21 cellular contexts compared by ENCODE assay signal in the genomic region with DNA sequence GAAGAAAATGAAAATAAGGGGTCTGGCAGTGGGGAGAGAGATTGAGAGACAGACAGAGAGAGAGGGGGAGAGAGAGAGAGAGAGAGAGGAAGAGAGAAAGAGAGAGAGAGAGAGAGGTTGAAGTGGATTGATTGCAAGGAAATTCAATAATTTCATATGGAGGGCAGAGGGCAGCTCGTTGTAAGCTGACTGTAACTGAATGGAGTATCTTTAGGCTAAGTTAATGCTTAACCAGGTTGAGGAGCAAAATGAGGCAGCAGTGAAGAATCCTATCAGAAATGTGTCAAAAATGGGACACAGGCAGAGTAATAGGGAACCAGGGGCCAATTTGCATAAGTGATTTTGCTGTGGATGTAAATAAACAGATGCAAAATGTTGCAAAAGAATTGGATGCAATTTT. TPM values are rescaled to one million over a fixed set of nuclear protein-coding genes. Genes with fewer than 3 reads are reported as not detected.
DNase-seq lines count a peak whose midpoint lies in the region; ATAC-seq, FAIRE-seq and TF ChIP-seq lines count a peak whose summit lies in the region.
"Had no signal": no experiment of that assay in that cellular context is flagged by ENCODE, and none has a peak within 500 bp of the region (broad histone marks: within the 10 kb centered on the region; RNA-seq: fewer than 3 reads in every experiment).

No MANE protein-coding gene starts in this region.

- no peak for TF ChIP-seq RAD21 in GM12878 (IDR thresholded peaks at IDR 0.05; ENCODE audit: insufficient read depth, low read depth, low read length)

- no peak overlapping the region for H2BK120ac ChIP-seq in neuronal stem cell (ENCODE audit: low read depth, low read length)

- H3K36me3 ChIP-seq in HEK293 (ENCODE audit: control insufficient read depth in 2 of 2, insufficient read depth in 1 of 2, low read length in 2 of 2) (no peaks in the 10 kb centered on the region), GM12878 (ENCODE audit: control insufficient read depth in 2 of 2, insufficient read depth in 2 of 2, low read length in 1 of 2) (peaks cover 2 to 24% of the 10 kb centered on the region in 2 experiments; a peak in 3 of 4 replicates), mucosa of rectum (ENCODE audit: control insufficient read depth in 2 of 2, insufficient read depth in 2 of 2, low read length in 2 of 2) (peaks cover 0 to 2% of the 10 kb centered on the region in 2 donors), transverse colon (no peaks in the 10 kb centered on the region), Peyer's patch (no peaks in the 10 kb centered on the region), brain microvascular endothelial cell (replicated peaks) (no peaks in the 10 kb centered on the region), neuronal stem cell (replicated peaks in 1 of 2; ENCODE audit: control insufficient read depth in 2 of 2, insufficient read depth in 2 of 2, low read length in 2 of 2) (no peaks in the 10 kb centered on the region)

- no peak for FAIRE-seq in GM12878 (lab: Jason Lieb, UNC)
- FAIRE-seq: G401.6 had no signal

- H3K23ac ChIP-seq in neuronal stem cell (ENCODE audit: low read depth, low read length, poor library complexity), result no peak overlapping the region

- TF ChIP-seq POLR2A in GM12878 (IDR thresholded peaks at IDR 0.05; ENCODE audit: low read depth, low read length) (no peak), transverse colon (IDR thresholded peaks at IDR 0.05) (no peak), Peyer's patch (IDR thresholded peaks at IDR 0.05) (no peak)

- peaks cover 50% of the 10 kb centered on the region for H3K79me2 ChIP-seq in GM12878 (ENCODE audit: control insufficient read depth, insufficient read depth, low read length)

- no peak overlapping the region for H3K14ac ChIP-seq in neuronal stem cell (ENCODE audit: low read length)

- no peak for TF ChIP-seq CTCF in HEK293 (tag by site-specific recombination; IDR thresholded peaks at IDR 0.05)
- TF ChIP-seq CTCF in GM12878 (IDR thresholded peaks at IDR 0.05 in 2 of 3, conservative IDR thresholded peaks at IDR 0.05 in 1 of 3; ENCODE audit: control insufficient read depth in 2 of 3, extremely low read depth in 1 of 3, insufficient read depth in 1 of 3, low read depth in 3 of 3, low read length in 3 of 3), result no peak
- no peak for TF ChIP-seq CTCF in transverse colon (IDR thresholded peaks at IDR 0.05)
- no peak for TF ChIP-seq CTCF in Peyer's patch (IDR thresholded peaks at IDR 0.05)
- no peak for TF ChIP-seq CTCF in brain microvascular endothelial cell (IDR thresholded peaks at IDR 0.05; ENCODE audit: low read depth, low read length, missing control alignments)

- intact Hi-C loops in GM12878 (cut with micrococcal nuclease; ENCODE audit: unreplicated experiment) (loop anchor here (2.0 kb wide), 1 partner anchor 14 kb away; no protein-coding TSS in a partner anchor), transverse colon (cut with DNase I; ENCODE audit: low total_unique reads) (no loop called here)

- WGBS in GM12878 (ENCODE audit: insufficient coverage, insufficient replicate concordance, low lambda C conversion rate, missing lambda C conversion rate), result 0% methylated on average over 1 of the region's 1 CpG
- WGBS in transverse colon (ENCODE audit: low coverage in 1 of 2), 2 donors, result 22 to 45% methylated on average over 1 of the region's 1 CpG
- WGBS in neuronal stem cell (ENCODE audit: extremely low coverage in 2 of 2, insufficient read length in 2 of 2, insufficient replicate concordance in 1 of 2), 2 donors, result no CpG with 5 or more reads among the region's 1 CpG

- no peak overlapping the region for H2AFZ ChIP-seq in GM12878 (ENCODE audit: control insufficient read depth, low read depth, low read length)
- no peak overlapping the region for H2AFZ ChIP-seq in neuronal stem cell (ENCODE audit: low read length)

- H2BK5ac ChIP-seq in neuronal stem cell (ENCODE audit: low read length), result no peak overlapping the region

- no peaks in the 10 kb centered on the region for H3K79me1 ChIP-seq in neuronal stem cell (ENCODE audit: low read depth, low read length)

- SMC1A ChIA-PET in GM12878 (lab: Charles Lee; ENCODE audit: uncharacterized antibody, unreplicated experiment), result interaction anchor here (0.8 to 11.3 kb wide), 4 partner anchors 9 to 43 kb away, joined by 3 to 137 read pairs (median 8); partner anchors contain the start of gene BLNK

- H3K9me3 ChIP-seq in HEK293 (ENCODE audit: control insufficient read depth, insufficient read depth, low read depth, low read length) (no peaks in the 10 kb centered on the region), GM12878 (replicated peaks; ENCODE audit: control insufficient read depth, insufficient read depth, low read length) (peaks cover 2% of the 10 kb centered on the region; the same call in 2 of the 3 replicates), mucosa of rectum (ENCODE audit: control insufficient read depth in 2 of 2, low read length in 2 of 2) (no peaks in the 10 kb centered on the region), transverse colon (no peaks in the 10 kb centered on the region), Peyer's patch (no peaks in the 10 kb centered on the region), neuronal stem cell (replicated peaks in 1 of 2; ENCODE audit: control insufficient read depth in 2 of 2, insufficient read depth in 1 of 2, low read depth in 1 of 2, low read length in 2 of 2) (no peaks in the 10 kb centered on the region)

- CTCF ChIA-PET in HEK293 (lab: Yijun Ruan, JAX) (interaction anchor here (1.0 to 2.2 kb wide), 2 partner anchors 13 to 21 kb away, joined by 4 to 17 read pairs; no protein-coding TSS in a partner anchor), GM12878 (lab: Yijun Ruan, JAX) (interaction anchor here (1.0 to 4.4 kb wide), 6 partner anchors 9 to 875 kb away, joined by 3 to 24 read pairs (median 6); no protein-coding TSS in a partner anchor)

- RAD21 ChIA-PET in GM12878 (lab: Charles Lee; ENCODE audit: unreplicated experiment), result interaction anchor here (1.4 to 3.8 kb wide), 7 partner anchors 12 to 40 kb away, joined by 6 to 23 read pairs (median 8); partner anchors contain the start of gene BLNK

- no peak overlapping the region for H3K18ac ChIP-seq in neuronal stem cell (ENCODE audit: low read length)

- in situ Hi-C loops in GM12878 (cut with MboI), result no loop called here
- in situ Hi-C loops in transverse colon (cut with MboI; ENCODE audit: low pct_ligation_motif_present in 1 of 4, low pct_unique_long_range_greater_than_20kb in 1 of 4, low sequenced_read_pairs in 3 of 4), result no loop called here
- in situ Hi-C loops in brain microvascular endothelial cell (cut with HindIII; ENCODE audit: low pct_ligation_motif_present, low sequenced_read_pairs), result no loop called here
- in situ Hi-C loops in ACHN (cut with HindIII; ENCODE audit: low pct_ligation_motif_present, low pct_unique_long_range_greater_than_20kb, low sequenced_read_pairs), result no loop called here

- H2AK5ac ChIP-seq in neuronal stem cell (ENCODE audit: low read depth, low read length), result no peak overlapping the region

- no peak overlapping the region for H3K4me2 ChIP-seq in GM12878 (ENCODE audit: control insufficient read depth, insufficient read depth)
- H3K4me2 ChIP-seq in neuronal stem cell (ENCODE audit: insufficient read depth, low read length, poor library complexity, severe bottlenecking), result no peak overlapping the region
- H3K4me2 ChIP-seq: GM23338 had no signal

- ATAC-seq in GM12878, result peak; percentile 24; the same call in 2 of the 3 replicates
- ATAC-seq: HCT116, SK-N-SH treated with all-trans-retinoic acid at 6 μM for 48 hours had no signal

- H4K8ac ChIP-seq in neuronal stem cell (ENCODE audit: low read depth, low read length), result no peak overlapping the region

- no peak overlapping the region for H4K91ac ChIP-seq in neuronal stem cell (ENCODE audit: low read depth, low read length, poor library complexity)

- no peak for TF ChIP-seq EP300 in GM12878 (IDR thresholded peaks at IDR 0.05; ENCODE audit: borderline replicate concordance in 1 of 2, control insufficient read depth in 1 of 2, low read depth in 2 of 2, low read length in 2 of 2)
- no peak for TF ChIP-seq EP300 in transverse colon (IDR thresholded peaks at IDR 0.05; ENCODE audit: low read depth)

- H3K27ac ChIP-seq in HEK293 (ENCODE audit: extremely low read depth, low read depth, low read length), result no peak overlapping the region
- H3K27ac ChIP-seq in GM12878 (ENCODE audit: control insufficient read depth, insufficient read depth), result no peak overlapping the region
- peak overlapping the region; percentile 31 to 58 for H3K27ac ChIP-seq in mucosa of rectum (ENCODE audit: low read depth in 2 of 2, low read length in 2 of 2)
- peak overlapping the region in 3 of 4 donors; percentile 56 to 60 (median 59) for H3K27ac ChIP-seq in transverse colon
- peak overlapping the region in 2 of 4 donors; percentile 3 to 40 for H3K27ac ChIP-seq in Peyer's patch
- H3K27ac ChIP-seq in brain microvascular endothelial cell, result no peak overlapping the region
- no peak overlapping the region for H3K27ac ChIP-seq in neuronal stem cell (replicated peaks; ENCODE audit: low read length)
- H3K27ac ChIP-seq: C4-2B, RWPE1 had no signal

- no peaks in the 10 kb centered on the region for H3K4me1 ChIP-seq in HEK293 (ENCODE audit: control insufficient read depth, insufficient read depth, low read length)
- no peaks in the 10 kb centered on the region; the same call in 1 of the 2 replicates for H3K4me1 ChIP-seq in GM12878 (ENCODE audit: control insufficient read depth, insufficient read depth, low read length)
- H3K4me1 ChIP-seq in mucosa of rectum (ENCODE audit: control insufficient read depth in 2 of 2, insufficient read depth in 2 of 2, low read length in 2 of 2), result peaks cover 6% of the 10 kb centered on the region in 2 donors
- peaks cover 0 to 20% (median 12%) of the 10 kb centered on the region in 4 donors for H3K4me1 ChIP-seq in transverse colon
- peaks cover 0 to 14% (median 2%) of the 10 kb centered on the region in 4 donors for H3K4me1 ChIP-seq in Peyer's patch
- no peaks in the 10 kb centered on the region for H3K4me1 ChIP-seq in neuronal stem cell (ENCODE audit: control insufficient read depth in 2 of 2, insufficient read depth in 1 of 2, low read depth in 1 of 2, low read length in 2 of 2)

- no TSS peak for BruUV-seq in GM12878 (replicated peaks; lab: Mats Ljungman, UMichigan)

- no peak overlapping the region for H2BK12ac ChIP-seq in neuronal stem cell (ENCODE audit: low read length)

- no peak overlapping the region for H2BK15ac ChIP-seq in neuronal stem cell (ENCODE audit: low read length)

- H3K4me3 ChIP-seq in HEK293 (ENCODE audit: low read depth, low read length), result no peak overlapping the region
- H3K4me3 ChIP-seq in GM12878, result no peak overlapping the region
- H3K4me3 ChIP-seq in mucosa of rectum (ENCODE audit: low read length in 2 of 2), result no peak overlapping the region
- no peak overlapping the region for H3K4me3 ChIP-seq in transverse colon
- H3K4me3 ChIP-seq in Peyer's patch, result no peak overlapping the region
- H3K4me3 ChIP-seq in brain microvascular endothelial cell (ENCODE audit: low read depth, low read length), result no peak overlapping the region
- no peak overlapping the region for H3K4me3 ChIP-seq in neuronal stem cell (ENCODE audit: low read length in 2 of 2)
- H3K4me3 ChIP-seq: GM23338 had no signal

- H3K9ac ChIP-seq in GM12878 (ENCODE audit: control insufficient read depth, insufficient read depth, low read length) (no peak overlapping the region), mucosa of rectum (ENCODE audit: low read depth in 1 of 2, low read length in 2 of 2) (peak overlapping the region in 1 of 2 donors; percentile 13), neuronal stem cell (ENCODE audit: low read depth, low read length, poor library complexity) (no peak overlapping the region)

- POLR2A ChIA-PET in HEK293 (lab: Yijun Ruan, JAX), result no interaction called here
- POLR2A ChIA-PET in GM12878 (lab: Charles Lee), result interaction anchor here (1.6 to 3.4 kb wide), 4 partner anchors 8 to 40 kb away, joined by 4 to 22 read pairs (median 8); no protein-coding TSS in a partner anchor

- DNase-seq in GM12878 (ENCODE audit: low read depth, low spot score) (no peak), transverse colon (no peak), Peyer's patch (no peak), brain microvascular endothelial cell (no peak), ACHN (no peak), neuronal stem cell (ENCODE audit: low spot score) (no peak)
- DNase-seq: DND-41; KBM-7; NCI-H1694 treated with DMSO at 0.1 percent for 48 hours; NCI-H510A; NCI-H748 treated with DMSO at 0.1 percent for 48 hours; NK-92 treated with Interleukin-12 subunit alpha and Interleukin-12 subunit beta, amount 100 ng/mL, for 24 hours; SIG-M5 had no signal

- H3K4ac ChIP-seq in neuronal stem cell (ENCODE audit: low read length), result no peak overlapping the region

- H3K27me3 ChIP-seq in GM12878 (replicated peaks in 1 of 2; ENCODE audit: control insufficient read depth in 2 of 2, insufficient read depth in 2 of 2, low read length in 1 of 2) (no peaks in the 10 kb centered on the region), mucosa of rectum (ENCODE audit: control insufficient read depth in 2 of 2, insufficient read depth in 2 of 2, low read length in 2 of 2) (no peaks in the 10 kb centered on the region), transverse colon (no peaks in the 10 kb centered on the region), Peyer's patch (no peaks in the 10 kb centered on the region), brain microvascular endothelial cell (replicated peaks) (no peaks in the 10 kb centered on the region), neuronal stem cell (ENCODE audit: control insufficient read depth in 3 of 3, insufficient read depth in 3 of 3, low read depth in 1 of 3, low read length in 3 of 3) (peaks cover 0 to 10% (median 0%) of the 10 kb centered on the region in 3 experiments)

- no peaks in the 10 kb centered on the region for H4K20me1 ChIP-seq in GM12878 (ENCODE audit: control insufficient read depth, insufficient read depth)

RNA-seq across cellular contexts. Expression of gene BLNK, which starts 21.0 kb away (rescaled TPM):
- 275 and 310 TPM in 2 replicates for total RNA-seq in GM12878 (2013; cell fraction: nucleolus; rRNA removed)
- total RNA-seq in GM12878 (2014; rRNA removed), result 113 and 114 TPM in 2 replicates
- total RNA-seq in GM12878 (2014; rRNA removed; fragmentation: Illumina TruSeq; extraction: Trizol), result 121 and 122 TPM in 2 replicates
- 103 and 107 TPM in 2 replicates for total RNA-seq in GM12878 (2021)
- polyA plus RNA-seq in GM12878 (2011; ENCODE audit: low read depth), result 81.4 TPM
- polyA plus RNA-seq in GM12878 (2011; rRNA removed), result 58.9 and 84.8 TPM in 2 replicates
- polyA plus RNA-seq in GM12878 (2011; cell fraction: cytosol; rRNA removed), result 43.9 and 56.1 TPM in 2 replicates
- 198 and 209 TPM in 2 replicates for polyA plus RNA-seq in GM12878 (2011; cell fraction: nucleus; rRNA removed)
- 105 and 141 TPM in 2 replicates for polyA plus RNA-seq in GM12878 (2012)
- 156 and 162 TPM in 2 replicates for polyA plus RNA-seq in GM12878 (2014; fragmentation: Illumina TruSeq; extraction: Trizol)
- polyA plus RNA-seq in GM12878 (2014; fragmentation: Nextera tagmentation; extraction: Ambion mirVana), result 100 to 1,000 TPM; 165 to 201 TPM
- 75.0 and 79.5 TPM in 2 replicates for polyA plus RNA-seq in GM12878 (2014; rRNA removed)
- 100 to 1,000 TPM; 156 to 158 TPM for polyA plus RNA-seq in GM12878 (2016; fragmentation: Nextera tagmentation; extraction: Ambion mirVana)
- polyA minus RNA-seq in GM12878 (2011; rRNA and poly(A)+ RNA removed), result 60.2 and 69.3 TPM in 2 replicates
- polyA minus RNA-seq in GM12878 (2011; cell fraction: cytosol; rRNA and poly(A)+ RNA removed), result 31.5 and 35.9 TPM in 2 replicates
- 126 and 166 TPM in 2 replicates for polyA minus RNA-seq in GM12878 (2011; cell fraction: nucleus; rRNA and poly(A)+ RNA removed)
- total RNA-seq in transverse colon, result 10 to 100 TPM in 2 of 4 donors, 1 to 10 TPM in 2; 5.6 to 21.8 (median 12.0) TPM
- 10 to 100 TPM; 49.3 to 79.5 (median 50.1) TPM for total RNA-seq in Peyer's patch
- polyA plus RNA-seq in neuronal stem cell (2013, experiment 1 of 2), result not detected
- polyA plus RNA-seq in neuronal stem cell (2013, experiment 2 of 2), result not detected
- total RNA-seq: GM23338 had no signal

RNA-seq across cellular contexts. Expression of gene DNTT, which starts 53.9 kb away (rescaled TPM):
- not detected in 2 replicates for total RNA-seq in GM12878 (2013; cell fraction: nucleolus; rRNA removed)
- total RNA-seq in GM12878 (2014; rRNA removed) (0.06 and 0.11 TPM in 2 replicates), GM12878 (2014; rRNA removed; fragmentation: Illumina TruSeq; extraction: Trizol) (not detected in 2 replicates), GM12878 (2021) (0.10 TPM in 1 of 2 replicates, not detected in the other), transverse colon (not detected), Peyer's patch (not detected)
- not detected for polyA plus RNA-seq in GM12878 (2011; ENCODE audit: low read depth)
- polyA plus RNA-seq in GM12878 (2011; rRNA removed) (0.14 TPM in 1 of 2 replicates, not detected in the other), GM12878 (2014; fragmentation: Illumina TruSeq; extraction: Trizol) (0.08 and 0.09 TPM in 2 replicates), GM12878 (2014; fragmentation: Nextera tagmentation; extraction: Ambion mirVana) (under 1 TPM in 1 of 2 experiments, not detected in 1; 0.07 TPM), GM12878 (2014; rRNA removed) (not detected in 2 replicates), GM12878 (2016; fragmentation: Nextera tagmentation; extraction: Ambion mirVana) (under 1 TPM in 1 of 2 experiments, not detected in 1; 0.13 TPM)
- 0.03 TPM in 1 of 2 replicates, not detected in the other for polyA plus RNA-seq in GM12878 (2011; cell fraction: cytosol; rRNA removed)
- not detected in 2 replicates for polyA plus RNA-seq in GM12878 (2011; cell fraction: nucleus; rRNA removed)
- 0.06 and 0.08 TPM in 2 replicates for polyA plus RNA-seq in GM12878 (2012)
- not detected in 2 replicates for polyA minus RNA-seq in GM12878 (2011; rRNA and poly(A)+ RNA removed)
- polyA minus RNA-seq in GM12878 (2011; cell fraction: cytosol; rRNA and poly(A)+ RNA removed), result not detected in 2 replicates
- not detected in 2 replicates for polyA minus RNA-seq in GM12878 (2011; cell fraction: nucleus; rRNA and poly(A)+ RNA removed)
- not detected for polyA plus RNA-seq in neuronal stem cell (2013, experiment 1 of 2)
- not detected for polyA plus RNA-seq in neuronal stem cell (2013, experiment 2 of 2)
- total RNA-seq: GM23338 had no signal
- polyA plus RNA-seq: GM23338 had no signal

Comparison
In these comparisons a context has a peak if more than half of its experiments do, and no peak if none do; other contexts are left out.
1. H3K27ac ChIP-seq: peak in mucosa of rectum (2 of 2) and transverse colon (3 of 4); none in HEK293 (single experiment), GM12878 (single experiment), brain microvascular endothelial cell (single experiment) and neuronal stem cell (single experiment).